Comparison of ENCODE assay signal across 15 cellular contexts in the genomic region with DNA sequence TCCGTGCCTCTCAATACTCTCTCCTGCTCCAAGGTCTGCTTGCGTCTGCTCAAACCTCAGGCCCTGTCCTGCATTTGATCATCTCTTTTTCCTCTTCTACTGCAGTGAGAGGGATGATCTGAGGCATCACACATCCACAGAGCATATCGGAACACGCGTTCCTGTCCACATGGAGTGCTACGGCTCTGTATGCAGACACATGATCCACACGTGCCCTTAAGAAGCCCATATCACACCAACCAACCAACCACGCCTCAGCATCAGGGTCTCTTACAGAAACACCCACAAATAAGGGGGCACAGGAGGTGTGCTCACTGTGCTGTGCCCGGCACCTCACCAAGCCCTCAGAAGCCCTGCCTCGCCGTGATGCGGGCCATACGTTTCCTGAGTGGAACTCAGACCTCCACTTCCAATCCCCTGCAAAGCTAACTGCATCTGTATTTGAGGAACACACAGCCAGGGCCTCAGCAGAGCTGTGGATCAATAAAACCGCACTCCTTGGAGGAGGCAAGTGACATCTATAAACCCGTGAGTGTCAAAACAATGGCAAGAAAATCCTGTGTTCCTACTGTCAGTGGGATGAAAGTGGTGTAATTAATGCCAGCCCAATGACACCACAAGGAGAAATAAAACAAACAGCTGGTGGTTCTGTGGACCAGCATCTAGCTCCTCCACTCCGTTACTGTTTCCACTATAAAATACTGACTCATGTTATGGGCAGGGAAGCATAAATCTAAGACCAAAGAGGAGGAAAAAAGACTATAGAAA. TPM values are rescaled to one million over a fixed set of nuclear protein-coding genes. Genes with fewer than 3 reads are reported as not detected.
DNase-seq lines count a peak whose midpoint lies in the region; TF ChIP-seq lines count a peak whose summit lies in the region.
"Had no signal": no experiment of that assay in that cellular context is flagged by ENCODE, and none has a peak within 500 bp of the region (broad histone marks: within the 10 kb centered on the region; RNA-seq: fewer than 3 reads in every experiment).

No MANE protein-coding gene starts in this region.

- peak; percentile 28 for DNase-seq in activated effector memory CD4-positive, alpha-beta T cell treated with anti-CD3 and anti-CD28 coated beads, Interleukin-2, amount 50 U/mL, for 16 hours
- no peak for DNase-seq in activated effector memory CD4-positive, alpha-beta T cell treated with Interleukin-2 at 50 U/mL for 16 hours
- DNase-seq in KBM-7 (peak; percentile 21), glutamatergic neuron (no peak), posterior vena cava (ENCODE audit: low spot score) (peak; percentile 12), HUDEP-2 (lab: John Stamatoyannopoulos, UW; ENCODE audit: unreplicated experiment in 76 of 76) (no peak), left ventricle myocardium inferior (no peak), NCI-H748 (lab: John Stamatoyannopoulos, UW; ENCODE audit: unreplicated experiment) (no peak)
- DNase-seq: 8988T; AML-193; CD8-positive, alpha-beta memory T cell; DMS53; HFFc6 had no signal

- H3K4me1 Mint-ChIP-seq in glutamatergic neuron (ENCODE audit: low read depth, unreplicated experiment), result peaks cover 26% of the 10 kb centered on the region
- H3K4me1 Mint-ChIP-seq: CD8-positive, alpha-beta memory T cell had no signal

- no peak overlapping the region for H3K27ac ChIP-seq in left ventricle myocardium inferior (replicated peaks)
- H3K27ac ChIP-seq: BLaER1 had no signal

- intact Hi-C loops in posterior vena cava (cut with DNase I) (loop anchor here in 1 of 2 donors (10.0 kb wide), 1 partner anchor 57 kb away; no protein-coding TSS in a partner anchor), left ventricle myocardium inferior (cut with micrococcal nuclease) (no loop called here)

- H3K4me3 ChIP-seq in left ventricle myocardium inferior, result no peak overlapping the region
- H3K4me3 ChIP-seq: BLaER1, HAP-1 had no signal

- H3K36me3 ChIP-seq in left ventricle myocardium inferior, result no peaks in the 10 kb centered on the region
- H3K36me3 ChIP-seq: BLaER1, HAP-1 had no signal

- peaks cover 6% of the 10 kb centered on the region for H3K9me3 Mint-ChIP-seq in glutamatergic neuron (ENCODE audit: unreplicated experiment)
- H3K9me3 Mint-ChIP-seq: CD8-positive, alpha-beta memory T cell; HFFc6 had no signal

- in situ Hi-C loops in KBM-7 (cut with MboI; ENCODE audit: low pct_unique_long_range_greater_than_20kb, low sequenced_read_pairs), result no loop called here

- no peak for TF ChIP-seq CTCF in glutamatergic neuron (IDR thresholded peaks at IDR 0.05; ENCODE audit: partially characterized antibody, unreplicated experiment)
- no peak for TF ChIP-seq CTCF in left ventricle myocardium inferior (IDR thresholded peaks at IDR 0.05; ENCODE audit: borderline replicate concordance)

- H3K27ac Mint-ChIP-seq in glutamatergic neuron (ENCODE audit: unreplicated experiment), result no peak overlapping the region
- H3K27ac Mint-ChIP-seq: HFFc6 had no signal

- H3K4me1 ChIP-seq in left ventricle myocardium inferior, result no peaks in the 10 kb centered on the region
- H3K4me1 ChIP-seq: HAP-1 had no signal

- no peaks in the 10 kb centered on the region for H3K36me3 Mint-ChIP-seq in glutamatergic neuron (ENCODE audit: unreplicated experiment)
- H3K36me3 Mint-ChIP-seq: CD8-positive, alpha-beta memory T cell had no signal

- H3K4me3 Mint-ChIP-seq in glutamatergic neuron (ENCODE audit: unreplicated experiment), result peak overlapping the region; percentile 10
- H3K4me3 Mint-ChIP-seq: CD8-positive, alpha-beta memory T cell; HFFc6 had no signal

- H3K27me3 Mint-ChIP-seq in glutamatergic neuron (ENCODE audit: unreplicated experiment), result peaks cover 7% of the 10 kb centered on the region

- H3K27me3 ChIP-seq in left ventricle myocardium inferior (ENCODE audit: low read depth), result peaks cover 4% of the 10 kb centered on the region
- H3K27me3 ChIP-seq: BLaER1 had no signal

- no peaks in the 10 kb centered on the region for H3K9me3 ChIP-seq in left ventricle myocardium inferior (replicated peaks)
- H3K9me3 ChIP-seq: BLaER1, HAP-1 had no signal

RNA-seq across cellular contexts. Expression of a gene that starts 40.4 kb away (rescaled TPM):
- total RNA-seq in glutamatergic neuron (ENCODE audit: unreplicated experiment) (0.44 TPM), posterior vena cava (1 to 10 TPM in 1 of 2 donors, under 1 TPM in 1; 0.24 to 1.3 TPM), left ventricle myocardium inferior (0.74 TPM)
- total RNA-seq: CD8-positive, alpha-beta memory T cell had no signal

RNA-seq across cellular contexts. Expression of a gene that starts 41.0 kb away (rescaled TPM):
- total RNA-seq in glutamatergic neuron (ENCODE audit: unreplicated experiment) (5.0 TPM), posterior vena cava (1 to 10 TPM; 2.7 to 3.7 TPM), left ventricle myocardium inferior (5.7 TPM)

Comparison
In these comparisons a context has a peak if more than half of its experiments do, and no peak if none do; other contexts are left out.
1. DNase-seq: peak in activated effector memory CD4-positive, alpha-beta T cell treated with anti-CD3 and anti-CD28 coated beads, Interleukin-2, amount 50 U/mL, for 16 hours (single experiment), KBM-7 (single experiment) and posterior vena cava (single experiment); none in activated effector memory CD4-positive, alpha-beta T cell treated with Interleukin-2 at 50 U/mL for 16 hours (single experiment), glutamatergic neuron (single experiment), HUDEP-2 (0 of 76), left ventricle myocardium inferior (single experiment) and NCI-H748 (single experiment).